ENCODE assay signal across 1 cellular context in the genomic region with DNA sequence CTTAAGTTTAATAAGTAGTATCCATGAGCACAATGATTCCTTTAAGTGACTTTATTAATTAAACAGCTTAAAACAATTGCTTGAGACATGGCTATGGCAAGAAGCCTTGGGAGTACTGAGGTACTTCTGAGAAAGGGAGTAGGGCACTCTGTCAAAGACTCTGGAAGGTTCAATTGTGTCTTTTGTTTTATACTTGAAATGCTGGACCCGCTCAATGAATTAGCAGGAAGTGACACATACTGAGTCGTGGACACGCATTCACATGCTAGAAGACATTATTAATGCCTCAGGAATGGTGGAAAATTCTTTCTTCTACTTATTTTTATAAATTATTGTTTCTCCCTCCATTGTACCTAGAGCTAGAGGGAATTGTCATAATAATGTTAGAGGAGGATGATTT.
TF ChIP-seq lines count a peak whose summit lies in the region.

No MANE protein-coding gene starts in this region.

TF ChIP-seq in endothelial cell of umbilical vein, 7 proteins besides CTCF, POLR2A, EP300 and RAD21 (continued from another document):
- TF ChIP-seq GATA2 (IDR thresholded peaks at IDR 0.05; ENCODE audit: insufficient read depth, insufficient read length, low read depth, low read length) (no peak), POLR2AphosphoS5 (IDR thresholded peaks at IDR 0.05; ENCODE audit: insufficient read depth, low read depth, low read length) (peak; percentile 56), FOS (IDR thresholded peaks at IDR 0.05; ENCODE audit: borderline replicate concordance, insufficient read depth, low read length) (peak; percentile 95)
